In the genomic region with DNA sequence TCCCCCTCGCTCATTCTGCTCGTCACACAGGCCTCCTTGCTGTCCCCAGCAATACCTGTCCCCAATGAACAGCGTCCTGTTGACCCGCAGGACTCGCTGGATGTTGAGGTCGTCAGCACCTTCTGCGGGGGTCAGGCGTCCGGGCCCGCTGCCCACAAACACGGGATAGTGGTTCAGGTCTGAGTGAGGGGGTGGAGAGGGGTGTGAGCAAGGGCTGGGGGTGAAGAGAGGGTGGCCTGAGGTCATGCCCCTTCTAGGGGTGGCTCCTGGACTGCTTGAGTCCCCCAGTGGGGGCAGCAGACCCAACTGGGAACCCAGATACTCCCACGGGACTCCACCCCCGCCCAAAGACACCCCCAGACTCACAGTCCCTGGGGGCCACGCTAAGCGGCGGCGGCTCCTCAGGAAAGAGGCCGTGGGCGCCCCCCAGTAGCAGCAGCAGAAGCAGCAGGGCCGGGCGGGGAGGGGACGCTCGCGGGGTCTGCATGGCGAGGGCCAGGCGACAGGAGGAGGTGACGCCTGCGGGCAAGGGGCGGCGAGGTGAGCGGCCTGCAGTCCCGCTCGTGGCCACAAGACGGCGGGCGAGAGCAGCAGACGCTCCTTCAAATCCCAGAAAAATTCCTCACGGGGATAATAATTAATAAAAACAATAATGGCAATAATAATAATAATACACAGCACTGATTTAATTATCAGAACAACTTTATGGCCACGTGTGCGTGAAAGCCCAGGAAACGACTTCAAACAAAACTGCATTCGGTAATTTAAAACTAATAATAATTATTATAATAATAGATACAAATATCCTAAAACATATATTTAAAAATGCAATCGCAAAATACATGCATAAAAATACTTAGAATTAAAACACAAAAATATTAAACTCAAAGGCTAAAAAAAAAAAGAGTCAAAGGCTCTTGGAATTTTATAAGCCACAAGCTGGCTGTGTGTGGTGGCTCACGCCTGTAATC, we compare ENCODE assay signal across 1 cellular context.
A peak's percentile ranks its signal among the peaks of the same experiment; 100 is the strongest.
TF ChIP-seq lines count a peak whose summit lies in the region.

No MANE protein-coding gene starts in this region.

TF ChIP-seq in K562, 482 proteins besides CTCF, POLR2A, EP300 and RAD21 (continued from another document and continues in another):
- TF ChIP-seq, protein P1, sequence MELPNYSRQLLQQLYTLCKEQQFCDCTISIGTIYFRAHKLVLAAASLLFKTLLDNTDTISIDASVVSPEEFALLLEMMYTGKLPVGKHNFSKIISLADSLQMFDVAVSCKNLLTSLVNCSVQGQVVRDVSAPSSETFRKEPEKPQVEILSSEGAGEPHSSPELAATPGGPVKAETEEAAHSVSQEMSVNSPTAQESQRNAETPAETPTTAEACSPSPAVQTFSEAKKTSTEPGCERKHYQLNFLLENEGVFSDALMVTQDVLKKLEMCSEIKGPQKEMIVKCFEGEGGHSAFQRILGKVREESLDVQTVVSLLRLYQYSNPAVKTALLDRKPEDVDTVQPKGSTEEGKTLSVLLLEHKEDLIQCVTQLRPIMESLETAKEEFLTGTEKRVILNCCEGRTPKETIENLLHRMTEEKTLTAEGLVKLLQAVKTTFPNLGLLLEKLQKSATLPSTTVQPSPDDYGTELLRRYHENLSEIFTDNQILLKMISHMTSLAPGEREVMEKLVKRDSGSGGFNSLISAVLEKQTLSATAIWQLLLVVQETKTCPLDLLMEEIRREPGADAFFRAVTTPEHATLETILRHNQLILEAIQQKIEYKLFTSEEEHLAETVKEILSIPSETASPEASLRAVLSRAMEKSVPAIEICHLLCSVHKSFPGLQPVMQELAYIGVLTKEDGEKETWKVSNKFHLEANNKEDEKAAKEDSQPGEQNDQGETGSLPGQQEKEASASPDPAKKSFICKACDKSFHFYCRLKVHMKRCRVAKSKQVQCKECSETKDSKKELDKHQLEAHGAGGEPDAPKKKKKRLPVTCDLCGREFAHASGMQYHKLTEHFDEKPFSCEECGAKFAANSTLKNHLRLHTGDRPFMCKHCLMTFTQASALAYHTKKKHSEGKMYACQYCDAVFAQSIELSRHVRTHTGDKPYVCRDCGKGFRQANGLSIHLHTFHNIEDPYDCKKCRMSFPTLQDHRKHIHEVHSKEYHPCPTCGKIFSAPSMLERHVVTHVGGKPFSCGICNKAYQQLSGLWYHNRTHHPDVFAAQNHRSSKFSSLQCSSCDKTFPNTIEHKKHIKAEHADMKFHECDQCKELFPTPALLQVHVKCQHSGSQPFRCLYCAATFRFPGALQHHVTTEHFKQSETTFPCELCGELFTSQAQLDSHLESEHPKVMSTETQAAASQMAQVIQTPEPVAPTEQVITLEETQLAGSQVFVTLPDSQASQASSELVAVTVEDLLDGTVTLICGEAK (IDR thresholded peaks at IDR 0.05), result no peak
- TF ChIP-seq, protein P1 (CRISPR knock-in tag; IDR thresholded peaks at IDR 0.05), result no peak
- TF ChIP-seq KDM5B (IDR thresholded peaks at IDR 0.05; ENCODE audit: insufficient replicate concordance, low read depth, low read length), result no peak
- TF ChIP-seq KLF1 (tag; IDR thresholded peaks at IDR 0.05), result no peak
- TF ChIP-seq, protein P2, sequence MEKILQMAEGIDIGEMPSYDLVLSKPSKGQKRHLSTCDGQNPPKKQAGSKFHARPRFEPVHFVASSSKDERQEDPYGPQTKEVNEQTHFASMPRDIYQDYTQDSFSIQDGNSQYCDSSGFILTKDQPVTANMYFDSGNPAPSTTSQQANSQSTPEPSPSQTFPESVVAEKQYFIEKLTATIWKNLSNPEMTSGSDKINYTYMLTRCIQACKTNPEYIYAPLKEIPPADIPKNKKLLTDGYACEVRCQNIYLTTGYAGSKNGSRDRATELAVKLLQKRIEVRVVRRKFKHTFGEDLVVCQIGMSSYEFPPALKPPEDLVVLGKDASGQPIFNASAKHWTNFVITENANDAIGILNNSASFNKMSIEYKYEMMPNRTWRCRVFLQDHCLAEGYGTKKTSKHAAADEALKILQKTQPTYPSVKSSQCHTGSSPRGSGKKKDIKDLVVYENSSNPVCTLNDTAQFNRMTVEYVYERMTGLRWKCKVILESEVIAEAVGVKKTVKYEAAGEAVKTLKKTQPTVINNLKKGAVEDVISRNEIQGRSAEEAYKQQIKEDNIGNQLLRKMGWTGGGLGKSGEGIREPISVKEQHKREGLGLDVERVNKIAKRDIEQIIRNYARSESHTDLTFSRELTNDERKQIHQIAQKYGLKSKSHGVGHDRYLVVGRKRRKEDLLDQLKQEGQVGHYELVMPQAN (IDR thresholded peaks at IDR 0.05; ENCODE audit: borderline replicate concordance), result no peak
- TF ChIP-seq ZNF639 (CRISPR knock-in tag; conservative IDR thresholded peaks at IDR 0.05 in 1 of 2, IDR thresholded peaks at IDR 0.05 in 1 of 2), result no peak
- no peak for TF ChIP-seq SMARCE1 (IDR thresholded peaks at IDR 0.05)
- TF ChIP-seq SRF (CRISPR knock-in tag; IDR thresholded peaks at IDR 0.05), result 0 out of 4 replicates have a peak, but pooled peaks of 1 of the 2 experiments have one; percentile 15
- TF ChIP-seq PREB (CRISPR knock-in tag; IDR thresholded peaks at IDR 0.05), result no peak
- TF ChIP-seq FOXK2 (conservative IDR thresholded peaks at IDR 0.05 in 1 of 2, IDR thresholded peaks at IDR 0.05 in 1 of 2; ENCODE audit: low read depth in 2 of 2), result no peak
- TF ChIP-seq ZNF23 (CRISPR knock-in tag; IDR thresholded peaks at IDR 0.05), result no peak
- TF ChIP-seq CTCFL (IDR thresholded peaks at IDR 0.05; ENCODE audit: borderline replicate concordance, insufficient read depth, low read depth, low read length, poor library complexity, severe bottlenecking), result no peak
- TF ChIP-seq MAX (CRISPR knock-in tag; IDR thresholded peaks at IDR 0.05), result no peak
- TF ChIP-seq, protein P3, sequence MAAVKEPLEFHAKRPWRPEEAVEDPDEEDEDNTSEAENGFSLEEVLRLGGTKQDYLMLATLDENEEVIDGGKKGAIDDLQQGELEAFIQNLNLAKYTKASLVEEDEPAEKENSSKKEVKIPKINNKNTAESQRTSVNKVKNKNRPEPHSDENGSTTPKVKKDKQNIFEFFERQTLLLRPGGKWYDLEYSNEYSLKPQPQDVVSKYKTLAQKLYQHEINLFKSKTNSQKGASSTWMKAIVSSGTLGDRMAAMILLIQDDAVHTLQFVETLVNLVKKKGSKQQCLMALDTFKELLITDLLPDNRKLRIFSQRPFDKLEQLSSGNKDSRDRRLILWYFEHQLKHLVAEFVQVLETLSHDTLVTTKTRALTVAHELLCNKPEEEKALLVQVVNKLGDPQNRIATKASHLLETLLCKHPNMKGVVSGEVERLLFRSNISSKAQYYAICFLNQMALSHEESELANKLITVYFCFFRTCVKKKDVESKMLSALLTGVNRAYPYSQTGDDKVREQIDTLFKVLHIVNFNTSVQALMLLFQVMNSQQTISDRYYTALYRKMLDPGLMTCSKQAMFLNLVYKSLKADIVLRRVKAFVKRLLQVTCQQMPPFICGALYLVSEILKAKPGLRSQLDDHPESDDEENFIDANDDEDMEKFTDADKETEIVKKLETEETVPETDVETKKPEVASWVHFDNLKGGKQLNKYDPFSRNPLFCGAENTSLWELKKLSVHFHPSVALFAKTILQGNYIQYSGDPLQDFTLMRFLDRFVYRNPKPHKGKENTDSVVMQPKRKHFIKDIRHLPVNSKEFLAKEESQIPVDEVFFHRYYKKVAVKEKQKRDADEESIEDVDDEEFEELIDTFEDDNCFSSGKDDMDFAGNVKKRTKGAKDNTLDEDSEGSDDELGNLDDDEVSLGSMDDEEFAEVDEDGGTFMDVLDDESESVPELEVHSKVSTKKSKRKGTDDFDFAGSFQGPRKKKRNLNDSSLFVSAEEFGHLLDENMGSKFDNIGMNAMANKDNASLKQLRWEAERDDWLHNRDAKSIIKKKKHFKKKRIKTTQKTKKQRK (IDR thresholded peaks at IDR 0.05; ENCODE audit: borderline replicate concordance, low read depth, low read length), result no peak
- no peak for TF ChIP-seq ZNF408 (CRISPR knock-in tag; IDR thresholded peaks at IDR 0.05; ENCODE audit: low read depth)
- TF ChIP-seq ZNF121 (CRISPR knock-in tag; conservative IDR thresholded peaks at IDR 0.05), result no peak
- no peak for TF ChIP-seq NR0B1 (IDR thresholded peaks at IDR 0.05; ENCODE audit: partially characterized antibody)
- no peak for TF ChIP-seq ZNF780A (CRISPR knock-in tag; IDR thresholded peaks at IDR 0.05)
- no peak for TF ChIP-seq ZBTB49 (CRISPR knock-in tag; IDR thresholded peaks at IDR 0.05; ENCODE audit: borderline replicate concordance)
- no peak for TF ChIP-seq TEAD2 (tag; IDR thresholded peaks at IDR 0.05)
- TF ChIP-seq NR2C1 (IDR thresholded peaks at IDR 0.05), result no peak
- no peak for TF ChIP-seq NR2C1 (tag; IDR thresholded peaks at IDR 0.05)
